Comparison of ENCODE assay signal across 1 cellular context in the genomic region with DNA sequence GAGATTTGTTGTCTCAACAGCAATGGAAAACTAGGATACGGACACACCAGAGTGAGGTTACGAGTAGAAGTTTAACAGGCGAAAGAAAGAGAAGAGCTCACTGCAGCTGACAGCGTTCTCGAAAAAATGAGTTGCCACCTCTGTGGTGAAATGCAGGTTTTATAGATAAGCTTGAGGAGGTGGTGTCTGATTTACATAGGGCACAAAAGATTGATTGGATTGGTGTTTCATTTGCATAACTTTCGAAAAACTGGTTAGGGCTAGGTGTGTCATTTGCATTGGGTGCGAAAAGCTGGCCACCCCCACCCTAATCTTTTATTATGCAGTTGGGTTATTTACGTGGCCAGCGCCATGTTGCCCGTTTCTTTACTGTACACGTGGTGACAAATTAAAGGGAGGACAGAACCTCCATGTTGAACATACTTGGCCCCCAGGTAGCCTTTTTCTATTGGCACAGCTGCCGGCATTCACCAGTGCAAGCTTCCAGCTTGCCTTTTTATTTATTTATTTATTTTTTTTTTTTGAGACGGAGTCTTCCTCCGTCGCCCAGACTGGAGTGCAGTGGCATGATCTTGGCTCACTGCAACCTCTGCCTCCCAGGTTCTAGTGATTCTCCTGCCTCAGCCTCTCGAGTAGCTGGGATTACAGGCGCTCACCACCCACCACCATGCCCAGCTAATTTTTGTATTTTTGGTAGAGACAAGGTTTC.
A peak's percentile ranks its signal among the peaks of the same experiment; 100 is the strongest.
TF ChIP-seq lines count a peak whose summit lies in the region.

No MANE protein-coding gene starts in this region.

TF ChIP-seq in K562, 482 proteins besides CTCF, POLR2A, EP300 and RAD21 (continued from another document and continues in another):
- TF ChIP-seq, protein P1, sequence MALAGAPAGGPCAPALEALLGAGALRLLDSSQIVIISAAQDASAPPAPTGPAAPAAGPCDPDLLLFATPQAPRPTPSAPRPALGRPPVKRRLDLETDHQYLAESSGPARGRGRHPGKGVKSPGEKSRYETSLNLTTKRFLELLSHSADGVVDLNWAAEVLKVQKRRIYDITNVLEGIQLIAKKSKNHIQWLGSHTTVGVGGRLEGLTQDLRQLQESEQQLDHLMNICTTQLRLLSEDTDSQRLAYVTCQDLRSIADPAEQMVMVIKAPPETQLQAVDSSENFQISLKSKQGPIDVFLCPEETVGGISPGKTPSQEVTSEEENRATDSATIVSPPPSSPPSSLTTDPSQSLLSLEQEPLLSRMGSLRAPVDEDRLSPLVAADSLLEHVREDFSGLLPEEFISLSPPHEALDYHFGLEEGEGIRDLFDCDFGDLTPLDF (CRISPR knock-in tag; IDR thresholded peaks at IDR 0.05) = no peak
- TF ChIP-seq ZNF354B (CRISPR knock-in tag; IDR thresholded peaks at IDR 0.05) = no peak
- no peak for TF ChIP-seq ZNF324 (CRISPR knock-in tag; IDR thresholded peaks at IDR 0.05)
- no peak for TF ChIP-seq XRCC5 (IDR thresholded peaks at IDR 0.05; ENCODE audit: low read depth, low read length)
- TF ChIP-seq GABPB2 (CRISPR knock-in tag; conservative IDR thresholded peaks at IDR 0.05) = no peak
- 0 out of 2 replicates have a peak, but pooled peaks have one; percentile 28 for TF ChIP-seq GTF2E2 (tag; IDR thresholded peaks at IDR 0.05)
- TF ChIP-seq POU5F1 (IDR thresholded peaks at IDR 0.05; ENCODE audit: borderline replicate concordance, low read depth, low read length, partially characterized antibody) = no peak
- no peak for TF ChIP-seq PCBP2 (IDR thresholded peaks at IDR 0.05; ENCODE audit: low read depth, low read length, poor library complexity, severe bottlenecking)
- no peak for TF ChIP-seq TAF15 (IDR thresholded peaks at IDR 0.05; ENCODE audit: low read depth, low read length)
- no peak for TF ChIP-seq ZNF695 (CRISPR knock-in tag; IDR thresholded peaks at IDR 0.05)
- TF ChIP-seq, protein P2, sequence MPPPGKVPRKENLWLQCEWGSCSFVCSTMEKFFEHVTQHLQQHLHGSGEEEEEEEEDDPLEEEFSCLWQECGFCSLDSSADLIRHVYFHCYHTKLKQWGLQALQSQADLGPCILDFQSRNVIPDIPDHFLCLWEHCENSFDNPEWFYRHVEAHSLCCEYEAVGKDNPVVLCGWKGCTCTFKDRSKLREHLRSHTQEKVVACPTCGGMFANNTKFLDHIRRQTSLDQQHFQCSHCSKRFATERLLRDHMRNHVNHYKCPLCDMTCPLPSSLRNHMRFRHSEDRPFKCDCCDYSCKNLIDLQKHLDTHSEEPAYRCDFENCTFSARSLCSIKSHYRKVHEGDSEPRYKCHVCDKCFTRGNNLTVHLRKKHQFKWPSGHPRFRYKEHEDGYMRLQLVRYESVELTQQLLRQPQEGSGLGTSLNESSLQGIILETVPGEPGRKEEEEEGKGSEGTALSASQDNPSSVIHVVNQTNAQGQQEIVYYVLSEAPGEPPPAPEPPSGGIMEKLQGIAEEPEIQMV (tag; conservative IDR thresholded peaks at IDR 0.05; ENCODE audit: low read depth) = no peak
- TF ChIP-seq, protein P3, sequence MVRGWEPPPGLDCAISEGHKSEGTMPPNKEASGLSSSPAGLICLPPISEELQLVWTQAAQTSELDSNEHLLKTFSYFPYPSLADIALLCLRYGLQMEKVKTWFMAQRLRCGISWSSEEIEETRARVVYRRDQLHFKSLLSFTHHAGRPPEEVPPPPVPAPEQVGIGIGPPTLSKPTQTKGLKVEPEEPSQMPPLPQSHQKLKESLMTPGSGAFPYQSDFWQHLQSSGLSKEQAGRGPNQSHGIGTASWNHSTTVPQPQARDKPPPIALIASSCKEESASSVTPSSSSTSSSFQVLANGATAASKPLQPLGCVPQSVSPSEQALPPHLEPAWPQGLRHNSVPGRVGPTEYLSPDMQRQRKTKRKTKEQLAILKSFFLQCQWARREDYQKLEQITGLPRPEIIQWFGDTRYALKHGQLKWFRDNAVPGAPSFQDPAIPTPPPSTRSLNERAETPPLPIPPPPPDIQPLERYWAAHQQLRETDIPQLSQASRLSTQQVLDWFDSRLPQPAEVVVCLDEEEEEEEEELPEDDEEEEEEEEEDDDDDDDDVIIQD (CRISPR knock-in tag; IDR thresholded peaks at IDR 0.05) = no peak
- TF ChIP-seq MYC (IDR thresholded peaks at IDR 0.05; ENCODE audit: low read depth, low read length) = peak; percentile 95
- peak; percentile 77; the same call in 1 of the 2 replicates for TF ChIP-seq MYC (CRISPR knock-in tag; IDR thresholded peaks at IDR 0.05; ENCODE audit: borderline replicate concordance, low read depth)
- TF ChIP-seq, protein P4, sequence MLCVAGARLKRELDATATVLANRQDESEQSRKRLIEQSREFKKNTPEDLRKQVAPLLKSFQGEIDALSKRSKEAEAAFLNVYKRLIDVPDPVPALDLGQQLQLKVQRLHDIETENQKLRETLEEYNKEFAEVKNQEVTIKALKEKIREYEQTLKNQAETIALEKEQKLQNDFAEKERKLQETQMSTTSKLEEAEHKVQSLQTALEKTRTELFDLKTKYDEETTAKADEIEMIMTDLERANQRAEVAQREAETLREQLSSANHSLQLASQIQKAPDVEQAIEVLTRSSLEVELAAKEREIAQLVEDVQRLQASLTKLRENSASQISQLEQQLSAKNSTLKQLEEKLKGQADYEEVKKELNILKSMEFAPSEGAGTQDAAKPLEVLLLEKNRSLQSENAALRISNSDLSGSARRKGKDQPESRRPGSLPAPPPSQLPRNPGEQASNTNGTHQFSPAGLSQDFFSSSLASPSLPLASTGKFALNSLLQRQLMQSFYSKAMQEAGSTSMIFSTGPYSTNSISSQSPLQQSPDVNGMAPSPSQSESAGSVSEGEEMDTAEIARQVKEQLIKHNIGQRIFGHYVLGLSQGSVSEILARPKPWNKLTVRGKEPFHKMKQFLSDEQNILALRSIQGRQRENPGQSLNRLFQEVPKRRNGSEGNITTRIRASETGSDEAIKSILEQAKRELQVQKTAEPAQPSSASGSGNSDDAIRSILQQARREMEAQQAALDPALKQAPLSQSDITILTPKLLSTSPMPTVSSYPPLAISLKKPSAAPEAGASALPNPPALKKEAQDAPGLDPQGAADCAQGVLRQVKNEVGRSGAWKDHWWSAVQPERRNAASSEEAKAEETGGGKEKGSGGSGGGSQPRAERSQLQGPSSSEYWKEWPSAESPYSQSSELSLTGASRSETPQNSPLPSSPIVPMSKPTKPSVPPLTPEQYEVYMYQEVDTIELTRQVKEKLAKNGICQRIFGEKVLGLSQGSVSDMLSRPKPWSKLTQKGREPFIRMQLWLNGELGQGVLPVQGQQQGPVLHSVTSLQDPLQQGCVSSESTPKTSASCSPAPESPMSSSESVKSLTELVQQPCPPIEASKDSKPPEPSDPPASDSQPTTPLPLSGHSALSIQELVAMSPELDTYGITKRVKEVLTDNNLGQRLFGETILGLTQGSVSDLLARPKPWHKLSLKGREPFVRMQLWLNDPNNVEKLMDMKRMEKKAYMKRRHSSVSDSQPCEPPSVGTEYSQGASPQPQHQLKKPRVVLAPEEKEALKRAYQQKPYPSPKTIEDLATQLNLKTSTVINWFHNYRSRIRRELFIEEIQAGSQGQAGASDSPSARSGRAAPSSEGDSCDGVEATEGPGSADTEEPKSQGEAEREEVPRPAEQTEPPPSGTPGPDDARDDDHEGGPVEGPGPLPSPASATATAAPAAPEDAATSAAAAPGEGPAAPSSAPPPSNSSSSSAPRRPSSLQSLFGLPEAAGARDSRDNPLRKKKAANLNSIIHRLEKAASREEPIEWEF (CRISPR knock-in tag; IDR thresholded peaks at IDR 0.05) = 0 out of 2 replicates have a peak, but pooled peaks have one; percentile 30
- TF ChIP-seq PTBP1 (IDR thresholded peaks at IDR 0.05; ENCODE audit: low read depth, low read length) = no peak
- TF ChIP-seq, protein P5, sequence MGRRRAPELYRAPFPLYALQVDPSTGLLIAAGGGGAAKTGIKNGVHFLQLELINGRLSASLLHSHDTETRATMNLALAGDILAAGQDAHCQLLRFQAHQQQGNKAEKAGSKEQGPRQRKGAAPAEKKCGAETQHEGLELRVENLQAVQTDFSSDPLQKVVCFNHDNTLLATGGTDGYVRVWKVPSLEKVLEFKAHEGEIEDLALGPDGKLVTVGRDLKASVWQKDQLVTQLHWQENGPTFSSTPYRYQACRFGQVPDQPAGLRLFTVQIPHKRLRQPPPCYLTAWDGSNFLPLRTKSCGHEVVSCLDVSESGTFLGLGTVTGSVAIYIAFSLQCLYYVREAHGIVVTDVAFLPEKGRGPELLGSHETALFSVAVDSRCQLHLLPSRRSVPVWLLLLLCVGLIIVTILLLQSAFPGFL (CRISPR knock-in tag; IDR thresholded peaks at IDR 0.05) = no peak
- TF ChIP-seq ZNF274 (IDR thresholded peaks at IDR 0.05; ENCODE audit: borderline replicate concordance, low read depth, low read length) = no peak
- no peak for TF ChIP-seq GTF2A2 (tag; IDR thresholded peaks at IDR 0.05)
- TF ChIP-seq, protein P6, sequence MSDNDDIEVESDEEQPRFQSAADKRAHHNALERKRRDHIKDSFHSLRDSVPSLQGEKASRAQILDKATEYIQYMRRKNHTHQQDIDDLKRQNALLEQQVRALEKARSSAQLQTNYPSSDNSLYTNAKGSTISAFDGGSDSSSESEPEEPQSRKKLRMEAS (CRISPR knock-in tag; IDR thresholded peaks at IDR 0.05) = peak; percentile 76
- no peak for TF ChIP-seq GABPB1 (CRISPR knock-in tag; IDR thresholded peaks at IDR 0.05)
- peak; percentile 77 for TF ChIP-seq PML (IDR thresholded peaks at IDR 0.05; ENCODE audit: low read length)
- peak; percentile 71 for TF ChIP-seq HNRNPLL (IDR thresholded peaks at IDR 0.05; ENCODE audit: low read depth, low read length, poor library complexity, severe bottlenecking)
- no peak for TF ChIP-seq ZNF668 (CRISPR knock-in tag; IDR thresholded peaks at IDR 0.05)
- TF ChIP-seq HNRNPH1 (optimal IDR thresholded peaks at IDR 0.05; ENCODE audit: low read depth, low read length) = no peak
- no peak for TF ChIP-seq CBX2 (IDR thresholded peaks at IDR 0.05; ENCODE audit: insufficient read depth, low read length, poor library complexity, severe bottlenecking)
- TF ChIP-seq CHD4 (IDR thresholded peaks at IDR 0.05; ENCODE audit: insufficient read depth, insufficient replicate concordance, low read depth, low read length, poor library complexity, severe bottlenecking) = no peak
- no peak for TF ChIP-seq ZNF696 (CRISPR knock-in tag; conservative IDR thresholded peaks at IDR 0.05)
- TF ChIP-seq, protein P7, sequence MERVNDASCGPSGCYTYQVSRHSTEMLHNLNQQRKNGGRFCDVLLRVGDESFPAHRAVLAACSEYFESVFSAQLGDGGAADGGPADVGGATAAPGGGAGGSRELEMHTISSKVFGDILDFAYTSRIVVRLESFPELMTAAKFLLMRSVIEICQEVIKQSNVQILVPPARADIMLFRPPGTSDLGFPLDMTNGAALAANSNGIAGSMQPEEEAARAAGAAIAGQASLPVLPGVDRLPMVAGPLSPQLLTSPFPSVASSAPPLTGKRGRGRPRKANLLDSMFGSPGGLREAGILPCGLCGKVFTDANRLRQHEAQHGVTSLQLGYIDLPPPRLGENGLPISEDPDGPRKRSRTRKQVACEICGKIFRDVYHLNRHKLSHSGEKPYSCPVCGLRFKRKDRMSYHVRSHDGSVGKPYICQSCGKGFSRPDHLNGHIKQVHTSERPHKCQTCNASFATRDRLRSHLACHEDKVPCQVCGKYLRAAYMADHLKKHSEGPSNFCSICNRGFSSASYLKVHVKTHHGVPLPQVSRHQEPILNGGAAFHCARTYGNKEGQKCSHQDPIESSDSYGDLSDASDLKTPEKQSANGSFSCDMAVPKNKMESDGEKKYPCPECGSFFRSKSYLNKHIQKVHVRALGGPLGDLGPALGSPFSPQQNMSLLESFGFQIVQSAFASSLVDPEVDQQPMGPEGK (CRISPR knock-in tag; IDR thresholded peaks at IDR 0.05; ENCODE audit: borderline replicate concordance) = no peak
- TF ChIP-seq HDGF (IDR thresholded peaks at IDR 0.05) = no peak
- TF ChIP-seq BCOR (IDR thresholded peaks at IDR 0.05) = no peak
- no peak for TF ChIP-seq BCL6 (CRISPR knock-in tag; IDR thresholded peaks at IDR 0.05)
- no peak for TF ChIP-seq BRF1 (IDR thresholded peaks at IDR 0.05; ENCODE audit: borderline replicate concordance, extremely low read depth, insufficient read length)
- TF ChIP-seq PHF8 (IDR thresholded peaks at IDR 0.05; ENCODE audit: borderline replicate concordance, low read length) = peak; percentile 45; the same call in 1 of the 2 replicates
- no peak for TF ChIP-seq CAMTA2 (CRISPR knock-in tag; conservative IDR thresholded peaks at IDR 0.05)
- TF ChIP-seq KDM2B (CRISPR knock-in tag; IDR thresholded peaks at IDR 0.05) = no peak
- no peak for TF ChIP-seq IRF2 (CRISPR knock-in tag; IDR thresholded peaks at IDR 0.05)
- TF ChIP-seq ILF3 (IDR thresholded peaks at IDR 0.05; ENCODE audit: borderline replicate concordance) = no peak
- TF ChIP-seq, protein P8, sequence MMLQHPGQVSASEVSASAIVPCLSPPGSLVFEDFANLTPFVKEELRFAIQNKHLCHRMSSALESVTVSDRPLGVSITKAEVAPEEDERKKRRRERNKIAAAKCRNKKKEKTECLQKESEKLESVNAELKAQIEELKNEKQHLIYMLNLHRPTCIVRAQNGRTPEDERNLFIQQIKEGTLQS (IDR thresholded peaks at IDR 0.05) = no peak
- TF ChIP-seq, protein P8 (CRISPR knock-in tag; conservative IDR thresholded peaks at IDR 0.05) = no peak
- no peak for TF ChIP-seq CEBPG (CRISPR knock-in tag; IDR thresholded peaks at IDR 0.05)
- TF ChIP-seq CEBPG (tag; conservative IDR thresholded peaks at IDR 0.05 in 1 of 2, IDR thresholded peaks at IDR 0.05 in 1 of 2) = no peak
- TF ChIP-seq RBFOX2 (IDR thresholded peaks at IDR 0.05; ENCODE audit: low read depth, low read length) = peak; percentile 75
- peak; percentile 31; the same call in 1 of the 2 replicates for TF ChIP-seq CREM (IDR thresholded peaks at IDR 0.05; ENCODE audit: low read depth)
- TF ChIP-seq, protein P9, sequence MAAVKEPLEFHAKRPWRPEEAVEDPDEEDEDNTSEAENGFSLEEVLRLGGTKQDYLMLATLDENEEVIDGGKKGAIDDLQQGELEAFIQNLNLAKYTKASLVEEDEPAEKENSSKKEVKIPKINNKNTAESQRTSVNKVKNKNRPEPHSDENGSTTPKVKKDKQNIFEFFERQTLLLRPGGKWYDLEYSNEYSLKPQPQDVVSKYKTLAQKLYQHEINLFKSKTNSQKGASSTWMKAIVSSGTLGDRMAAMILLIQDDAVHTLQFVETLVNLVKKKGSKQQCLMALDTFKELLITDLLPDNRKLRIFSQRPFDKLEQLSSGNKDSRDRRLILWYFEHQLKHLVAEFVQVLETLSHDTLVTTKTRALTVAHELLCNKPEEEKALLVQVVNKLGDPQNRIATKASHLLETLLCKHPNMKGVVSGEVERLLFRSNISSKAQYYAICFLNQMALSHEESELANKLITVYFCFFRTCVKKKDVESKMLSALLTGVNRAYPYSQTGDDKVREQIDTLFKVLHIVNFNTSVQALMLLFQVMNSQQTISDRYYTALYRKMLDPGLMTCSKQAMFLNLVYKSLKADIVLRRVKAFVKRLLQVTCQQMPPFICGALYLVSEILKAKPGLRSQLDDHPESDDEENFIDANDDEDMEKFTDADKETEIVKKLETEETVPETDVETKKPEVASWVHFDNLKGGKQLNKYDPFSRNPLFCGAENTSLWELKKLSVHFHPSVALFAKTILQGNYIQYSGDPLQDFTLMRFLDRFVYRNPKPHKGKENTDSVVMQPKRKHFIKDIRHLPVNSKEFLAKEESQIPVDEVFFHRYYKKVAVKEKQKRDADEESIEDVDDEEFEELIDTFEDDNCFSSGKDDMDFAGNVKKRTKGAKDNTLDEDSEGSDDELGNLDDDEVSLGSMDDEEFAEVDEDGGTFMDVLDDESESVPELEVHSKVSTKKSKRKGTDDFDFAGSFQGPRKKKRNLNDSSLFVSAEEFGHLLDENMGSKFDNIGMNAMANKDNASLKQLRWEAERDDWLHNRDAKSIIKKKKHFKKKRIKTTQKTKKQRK (IDR thresholded peaks at IDR 0.05; ENCODE audit: borderline replicate concordance, low read depth, low read length) = no peak
